In the genomic region with DNA sequence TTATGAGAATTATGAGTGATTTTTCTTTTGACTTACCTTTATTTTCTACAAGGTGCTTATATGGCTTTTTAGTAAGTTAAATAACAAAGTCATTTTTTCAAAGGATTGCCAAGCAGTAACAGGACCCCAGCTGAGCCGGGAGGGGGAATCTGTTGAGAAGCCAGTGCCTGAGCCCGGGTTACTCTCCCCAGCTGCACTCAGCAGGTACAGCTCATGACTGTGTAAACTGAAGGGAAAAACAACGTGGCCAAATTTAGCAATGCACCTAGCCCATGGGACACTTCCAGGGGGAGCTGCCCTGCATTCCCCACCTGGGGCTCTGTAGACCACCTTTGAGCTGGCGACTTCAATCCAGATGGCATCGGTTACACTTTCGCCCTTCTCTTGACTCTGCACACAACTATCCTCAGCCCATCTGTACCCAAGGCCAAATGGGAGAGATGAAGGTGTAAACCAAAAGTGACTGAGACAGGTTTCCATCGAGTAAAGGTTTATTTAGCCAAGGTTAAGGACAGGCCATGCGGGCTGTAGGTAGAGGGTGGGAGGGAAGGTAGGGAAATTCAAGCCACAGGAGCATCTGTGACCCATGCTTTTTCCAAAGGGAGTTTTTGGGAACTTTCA, we compare ENCODE assay signal across 19 cellular contexts. TPM values are rescaled to one million over a fixed set of nuclear protein-coding genes. Genes with fewer than 3 reads are reported as not detected.
"Had no signal": no experiment of that assay in that cellular context is flagged by ENCODE, and none has a peak within 500 bp of the region (broad histone marks: within the 10 kb centered on the region; RNA-seq: fewer than 3 reads in every experiment).

No MANE protein-coding gene starts in this region.

- H3K27ac ChIP-seq: esophagus squamous epithelium, neural progenitor cell, thoracic aorta had no signal

- H3K4me1 Mint-ChIP-seq: activated CD4-positive, alpha-beta T cell treated with anti-CD3 and anti-CD28 coated beads, Interleukin-2, amount 10 ng/mL, durations not matched to agents 7 days and 5 days; activated naive CD8-positive, alpha-beta T cell treated with anti-CD3 and anti-CD28 coated beads for 36 hours; central memory CD8-positive, alpha-beta T cell; neural progenitor cell; stimulated activated effector memory CD8-positive, alpha-beta T cell treated with anti-CD3 and anti-CD28 coated beads, Interleukin-12 subunit alpha, Interleukin-12 subunit beta, amount 100 ng/mL, for 72 hours had no signal

- H3K36me3 Mint-ChIP-seq: activated naive CD8-positive, alpha-beta T cell treated with anti-CD3 and anti-CD28 coated beads for 36 hours; neural progenitor cell; stimulated activated effector memory CD8-positive, alpha-beta T cell treated with anti-CD3 and anti-CD28 coated beads, Interleukin-12 subunit alpha, Interleukin-12 subunit beta, amount 100 ng/mL, for 72 hours had no signal

- H3K27me3 ChIP-seq: body of pancreas, neural progenitor cell had no signal

- ATAC-seq: activated T-cell treated with anti-CD3 and anti-CD28 coated beads, Interleukin-2, amount 50 U/mL, for 72 hours; left colon had no signal

- H3K4me3 Mint-ChIP-seq: activated CD4-positive, alpha-beta T cell treated with anti-CD3 and anti-CD28 coated beads, Interleukin-2, amount 10 ng/mL, durations not matched to agents 7 days and 5 days; activated naive CD8-positive, alpha-beta T cell treated with anti-CD3 and anti-CD28 coated beads for 36 hours; activated T-cell treated with anti-CD3 and anti-CD28 coated beads, Interleukin-2, amount 50 U/mL, for 72 hours; central memory CD8-positive, alpha-beta T cell; neural progenitor cell; stimulated activated effector memory CD8-positive, alpha-beta T cell treated with anti-CD3 and anti-CD28 coated beads, Interleukin-12 subunit alpha, Interleukin-12 subunit beta, amount 100 ng/mL, for 72 hours had no signal

- H3K4me2 ChIP-seq: neural progenitor cell had no signal

- H3K9ac ChIP-seq: neural progenitor cell had no signal

- H3K36me3 ChIP-seq: esophagus squamous epithelium, neural progenitor cell, thoracic aorta had no signal

- H3K4me3 ChIP-seq: body of pancreas, esophagus squamous epithelium, lung, neural progenitor cell, thoracic aorta had no signal

- H2AFZ ChIP-seq: neural progenitor cell had no signal

- H3K27ac Mint-ChIP-seq: activated CD4-positive, alpha-beta T cell treated with anti-CD3 and anti-CD28 coated beads, Interleukin-2, amount 10 ng/mL, durations not matched to agents 7 days and 5 days; activated naive CD8-positive, alpha-beta T cell treated with anti-CD3 and anti-CD28 coated beads for 36 hours; activated T-cell treated with anti-CD3 and anti-CD28 coated beads, Interleukin-2, amount 50 U/mL, for 72 hours; stimulated activated effector memory CD8-positive, alpha-beta T cell treated with anti-CD3 and anti-CD28 coated beads, Interleukin-12 subunit alpha, Interleukin-12 subunit beta, amount 100 ng/mL, for 72 hours had no signal

- DNase-seq: activated CD4-positive, alpha-beta T cell treated with anti-CD3 and anti-CD28 coated beads, Interleukin-2, amount 10 ng/mL, durations not matched to agents 7 days and 5 days; activated CD8-positive, alpha-beta memory T cell treated with anti-CD3 and anti-CD28 coated beads, Interleukin-2, amount 50 U/mL, for 48 hours; activated naive CD8-positive, alpha-beta T cell treated with anti-CD3 and anti-CD28 coated beads for 36 hours; activated T-cell treated with anti-CD3 and anti-CD28 coated beads, Interleukin-2, amount 50 U/mL, for 72 hours; amygdala; body of pancreas; cortex of kidney; effector CD4-positive, alpha-beta T cell; esophagus squamous epithelium; hypothalamus; left colon had no signal

- H3K9me3 Mint-ChIP-seq: activated CD4-positive, alpha-beta T cell treated with anti-CD3 and anti-CD28 coated beads, Interleukin-2, amount 10 ng/mL, durations not matched to agents 7 days and 5 days; activated naive CD8-positive, alpha-beta T cell treated with anti-CD3 and anti-CD28 coated beads for 36 hours; neural progenitor cell; stimulated activated effector memory CD8-positive, alpha-beta T cell treated with anti-CD3 and anti-CD28 coated beads, Interleukin-12 subunit alpha, Interleukin-12 subunit beta, amount 100 ng/mL, for 72 hours had no signal

- H3K4me1 ChIP-seq: esophagus squamous epithelium, neural progenitor cell had no signal

- H3K9me3 ChIP-seq: body of pancreas, esophagus squamous epithelium, thoracic aorta had no signal

RNA-seq across cellular contexts. Expression of a gene that starts 18.2 kb away (rescaled TPM):
- total RNA-seq: activated CD4-positive, alpha-beta T cell treated with anti-CD3 and anti-CD28 coated beads, Interleukin-2, amount 10 ng/mL, durations not matched to agents 7 days and 5 days; activated naive CD8-positive, alpha-beta T cell treated with anti-CD3 and anti-CD28 coated beads for 36 hours; activated T-cell treated with anti-CD3 and anti-CD28 coated beads, Interleukin-2, amount 50 U/mL, for 72 hours; endothelial cell of umbilical vein; esophagus squamous epithelium; fibroblast of villous mesenchyme; osteocyte; thoracic aorta had no signal

RNA-seq across cellular contexts. Expression of a gene that starts 56.0 kb away (rescaled TPM):
- total RNA-seq: activated CD4-positive, alpha-beta T cell treated with anti-CD3 and anti-CD28 coated beads, Interleukin-2, amount 10 ng/mL, durations not matched to agents 7 days and 5 days; activated naive CD8-positive, alpha-beta T cell treated with anti-CD3 and anti-CD28 coated beads for 36 hours; activated T-cell treated with anti-CD3 and anti-CD28 coated beads, Interleukin-2, amount 50 U/mL, for 72 hours; body of pancreas; endothelial cell of umbilical vein; esophagus squamous epithelium; fibroblast of villous mesenchyme; left colon; lung; osteocyte; thoracic aorta had no signal
- polyA plus RNA-seq: endothelial cell of umbilical vein had no signal
